1 cellular context compared by ENCODE assay signal in the genomic region with DNA sequence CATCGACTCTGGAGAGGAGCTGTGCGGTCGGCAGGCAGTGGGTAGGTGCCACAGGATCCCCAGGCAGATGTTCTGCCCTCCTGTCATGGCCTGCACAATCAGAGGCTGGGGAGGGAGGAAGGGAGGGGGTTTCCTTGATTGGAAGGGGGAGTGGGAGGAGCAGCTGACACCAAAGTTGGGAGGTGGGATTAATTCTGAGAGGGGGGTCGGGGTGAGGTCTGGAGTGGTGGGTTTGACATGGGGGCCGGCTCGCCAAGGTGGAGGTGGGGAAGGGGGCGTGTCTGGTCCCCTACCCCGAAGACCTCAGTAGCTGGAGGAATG.
TF ChIP-seq lines count a peak whose summit lies in the region.

No MANE protein-coding gene starts in this region.

TF ChIP-seq in GM12891, 5 proteins besides CTCF, POLR2A, EP300 and RAD21 (continued from another document):
- no peak for TF ChIP-seq SPI1 (IDR thresholded peaks at IDR 0.05; ENCODE audit: low read depth, low read length)
